ENCODE assay signal across 14 cellular contexts in the genomic region with DNA sequence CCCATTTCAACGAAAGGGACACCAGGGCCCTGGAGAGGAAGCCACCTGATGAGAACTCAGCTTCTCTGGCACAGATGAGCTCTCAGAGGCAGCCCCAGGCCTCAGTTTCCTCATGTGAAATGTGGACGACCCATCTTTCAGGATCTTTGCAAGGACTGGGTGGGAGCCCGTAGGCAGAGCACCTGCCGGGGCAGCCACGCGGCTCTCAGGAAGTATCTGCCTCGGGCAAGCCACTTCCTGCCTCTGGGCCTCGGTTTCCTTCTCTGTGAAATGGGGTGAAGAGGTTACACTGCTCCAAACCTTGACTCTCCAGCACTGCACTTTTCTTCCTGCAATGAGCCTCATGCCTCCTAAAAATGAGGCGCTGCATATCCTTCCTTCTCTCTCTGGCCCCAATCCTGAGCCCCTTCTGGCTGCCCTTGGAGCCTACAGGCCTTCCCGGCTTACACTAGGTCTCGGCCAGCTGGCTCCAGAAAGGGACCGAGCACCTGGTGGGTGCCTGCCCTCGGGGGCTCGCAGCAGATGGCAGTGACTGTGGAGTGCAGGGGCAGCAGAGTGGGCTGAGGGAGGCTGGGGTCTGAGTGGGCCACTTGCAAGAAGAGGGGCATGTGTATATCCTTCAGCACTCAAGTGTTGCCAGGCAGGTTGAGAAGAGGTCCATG. TPM values are rescaled to one million over a fixed set of nuclear protein-coding genes. Genes with fewer than 3 reads are reported as not detected.
DNase-seq lines count a peak whose midpoint lies in the region; ATAC-seq, FAIRE-seq and TF ChIP-seq lines count a peak whose summit lies in the region.
"Had no signal": no experiment of that assay in that cellular context is flagged by ENCODE, and none has a peak within 500 bp of the region (broad histone marks: within the 10 kb centered on the region; RNA-seq: fewer than 3 reads in every experiment).

No MANE protein-coding gene starts in this region.

- H3K9me3 Mint-ChIP-seq in activated T-cell treated with anti-CD3 and anti-CD28 coated beads, Interleukin-2, amount 50 U/mL, for 4 hours, result no peaks in the 10 kb centered on the region
- H3K9me3 Mint-ChIP-seq in glutamatergic neuron (ENCODE audit: unreplicated experiment), result peaks cover 22% of the 10 kb centered on the region

- no peak for DNase-seq in A673 (ENCODE audit: low spot score)
- DNase-seq in GM12891 (ENCODE audit: insufficient read length, low spot score), result no peak
- no peak for DNase-seq in activated T-cell treated with anti-CD3 and anti-CD28 coated beads, Interleukin-2, amount 50 U/mL, for 4 hours
- DNase-seq in glutamatergic neuron, result no peak
- DNase-seq in SKM-1 treated with dmso at 0.1 percent for 144 hours (lab: John Stamatoyannopoulos, UW; ENCODE audit: unreplicated experiment), result no peak
- DNase-seq: activated CD4-positive, CD25-positive, alpha-beta regulatory T cell; amniotic stem cell; effector CD4-positive, alpha-beta T cell; SIG-M5 had no signal

- H3K9me3 ChIP-seq in A673 (ENCODE audit: low read depth, low read length, poor library complexity, severe bottlenecking), result no peaks in the 10 kb centered on the region

- peaks cover 2% of the 10 kb centered on the region for H3K36me3 ChIP-seq in A673 (ENCODE audit: insufficient read depth, low read length, poor library complexity, severe bottlenecking)

- H3K27me3 Mint-ChIP-seq in activated T-cell treated with anti-CD3 and anti-CD28 coated beads, Interleukin-2, amount 50 U/mL, for 4 hours (ENCODE audit: low read depth), result no peaks in the 10 kb centered on the region
- H3K27me3 Mint-ChIP-seq in glutamatergic neuron (ENCODE audit: unreplicated experiment), result peaks cover 14% of the 10 kb centered on the region

- ATAC-seq in activated T-cell treated with anti-CD3 and anti-CD28 coated beads, Interleukin-2, amount 50 U/mL, for 4 hours, result no peak
- ATAC-seq in GM18870 (IDR thresholded peaks at IDR 0.05; ENCODE audit: unreplicated experiment), result no peak
- no peak for ATAC-seq in GM18520 (IDR thresholded peaks at IDR 0.05; ENCODE audit: unreplicated experiment)
- no peak for ATAC-seq in GM19395 (IDR thresholded peaks at IDR 0.05; ENCODE audit: unreplicated experiment)

- H3K36me3 Mint-ChIP-seq in activated T-cell treated with anti-CD3 and anti-CD28 coated beads, Interleukin-2, amount 50 U/mL, for 4 hours (ENCODE audit: insufficient read depth), result no peaks in the 10 kb centered on the region
- no peaks in the 10 kb centered on the region for H3K36me3 Mint-ChIP-seq in glutamatergic neuron (ENCODE audit: unreplicated experiment)

- peak; percentile 26 for FAIRE-seq in GM12891 (lab: Jason Lieb, UNC)

- H3K4me3 ChIP-seq in A673 (ENCODE audit: low read depth, low read length, poor library complexity, severe bottlenecking), result peak overlapping the region; percentile 10

- peak overlapping the region; percentile 99 for H3K27ac ChIP-seq in A673 (ENCODE audit: low read depth, low read length, poor library complexity, severe bottlenecking)

- no peak for TF ChIP-seq POLR2A in GM12891 (IDR thresholded peaks at IDR 0.05; ENCODE audit: low read depth, low read length)

- TF ChIP-seq CTCF in A673 (conservative IDR thresholded peaks at IDR 0.05; ENCODE audit: low read depth, low read length), result no peak
- no peak for TF ChIP-seq CTCF in glutamatergic neuron (IDR thresholded peaks at IDR 0.05; ENCODE audit: partially characterized antibody, unreplicated experiment)

- H3K4me1 ChIP-seq in A673 (ENCODE audit: insufficient read depth, low read length, poor library complexity, severe bottlenecking), result peaks cover 76% of the 10 kb centered on the region

- H3K4me1 Mint-ChIP-seq in activated T-cell treated with anti-CD3 and anti-CD28 coated beads, Interleukin-2, amount 50 U/mL, for 4 hours (ENCODE audit: low read depth), result peaks cover 64% of the 10 kb centered on the region
- peaks cover 25% of the 10 kb centered on the region for H3K4me1 Mint-ChIP-seq in glutamatergic neuron (ENCODE audit: low read depth, unreplicated experiment)

- intact Hi-C loops in A673 (cut with micrococcal nuclease; ENCODE audit: unreplicated experiment), result no loop called here

- CTCF ChIA-PET in A673 (lab: Charles Lee), result no interaction called here

- H3K27ac Mint-ChIP-seq in glutamatergic neuron (ENCODE audit: unreplicated experiment), result peak overlapping the region; percentile 62

- no TSS peak for BruUV-seq in A673 (replicated peaks; lab: Mats Ljungman, UMichigan)

- POLR2A ChIA-PET in A673 (lab: Charles Lee; ENCODE audit: low non-redundant PET), result no interaction called here

- peak overlapping the region; percentile 91 for H3K4me3 Mint-ChIP-seq in activated T-cell treated with anti-CD3 and anti-CD28 coated beads, Interleukin-2, amount 50 U/mL, for 4 hours
- H3K4me3 Mint-ChIP-seq in glutamatergic neuron (ENCODE audit: unreplicated experiment), result peak overlapping the region; percentile 73

- no peaks in the 10 kb centered on the region for H3K27me3 ChIP-seq in A673 (replicated peaks; ENCODE audit: insufficient read depth, low read depth, low read length, poor library complexity)

TF ChIP-seq in GM12891, 5 proteins besides CTCF, POLR2A, EP300 and RAD21:
- TF ChIP-seq TAF1 (IDR thresholded peaks at IDR 0.05; ENCODE audit: low read depth, low read length), result no peak
- no peak for TF ChIP-seq PAX5 (IDR thresholded peaks at IDR 0.05; ENCODE audit: insufficient read depth, low read length, severe bottlenecking)
- TF ChIP-seq SPI1 (IDR thresholded peaks at IDR 0.05; ENCODE audit: low read depth, low read length), result no peak
- no peak for TF ChIP-seq POU2F2 (IDR thresholded peaks at IDR 0.05; ENCODE audit: low read depth, low read length)
- TF ChIP-seq POLR2AphosphoS5 (IDR thresholded peaks at IDR 0.05; ENCODE audit: low read depth, low read length), result no peak
TF ChIP-seq in GM12891: peak in this region for 0.

RNA-seq across cellular contexts. Expression of a gene that starts 3.5 kb away (rescaled TPM):
- total RNA-seq in A673 (2021), result 242 and 248 TPM in 2 replicates
- polyA plus RNA-seq in GM12891 (2012; ENCODE audit: low read depth, missing spikeins), result 60.3 TPM
- 100 to 1,000 TPM; 119 to 155 (median 135) TPM for total RNA-seq in activated T-cell treated with anti-CD3 and anti-CD28 coated beads, Interleukin-2, amount 50 U/mL, for 4 hours
- total RNA-seq in glutamatergic neuron (ENCODE audit: unreplicated experiment), result 177 TPM

RNA-seq across cellular contexts. Expression of a gene that starts 15.3 kb away (rescaled TPM):
- total RNA-seq in A673 (2021) (153 and 223 TPM in 2 replicates), glutamatergic neuron (ENCODE audit: unreplicated experiment) (111 TPM)
- 14.3 TPM for polyA plus RNA-seq in GM12891 (2012; ENCODE audit: low read depth, missing spikeins)
- total RNA-seq in activated T-cell treated with anti-CD3 and anti-CD28 coated beads, Interleukin-2, amount 50 U/mL, for 4 hours, result 10 to 100 TPM; 10.2 to 16.6 (median 14.4) TPM

RNA-seq across cellular contexts. Expression of a gene that starts 25.2 kb away (rescaled TPM):
- not detected in 2 replicates for total RNA-seq in A673 (2021)
- 2.0 TPM for polyA plus RNA-seq in GM12891 (2012; ENCODE audit: low read depth, missing spikeins)
- not detected for total RNA-seq in activated T-cell treated with anti-CD3 and anti-CD28 coated beads, Interleukin-2, amount 50 U/mL, for 4 hours
- not detected for total RNA-seq in glutamatergic neuron (ENCODE audit: unreplicated experiment)
- total RNA-seq: lung microvascular endothelial cell, M059J had no signal

RNA-seq across cellular contexts. Expression of a gene that starts 36.7 kb away (rescaled TPM):
- total RNA-seq in A673 (2021), result 4.0 and 4.7 TPM in 2 replicates
- polyA plus RNA-seq in GM12891 (2012; ENCODE audit: low read depth, missing spikeins), result 4.9 TPM
- under 1 TPM; 0.53 to 0.71 (median 0.56) TPM for total RNA-seq in activated T-cell treated with anti-CD3 and anti-CD28 coated beads, Interleukin-2, amount 50 U/mL, for 4 hours
- total RNA-seq in glutamatergic neuron (ENCODE audit: unreplicated experiment), result 8.9 TPM
